Comparison of ENCODE assay signal across 20 cellular contexts in genomic region chr6:33092385-33092784, GRCh38. TPM values are rescaled to one million over a fixed set of nuclear protein-coding genes. Genes with fewer than 3 reads are reported as not detected.
"Had no signal": no experiment of that assay in that cellular context is flagged by ENCODE, and none has a peak within 500 bp of the region (broad histone marks: within the 10 kb centered on the region; RNA-seq: fewer than 3 reads in every experiment).

No MANE protein-coding gene starts in this region.

- H3K9me3 Mint-ChIP-seq: natural killer cell; stimulated activated naive CD8-positive, alpha-beta T cell treated with anti-CD3 and anti-CD28 coated beads, Interleukin-15, Interleukin-2, amounts not matched to agents 100 ng/mL and 50 ng/mL, for 24 hours had no signal

- H3K27ac ChIP-seq: neural progenitor cell, ovary, parathyroid adenoma, psoas muscle, right lobe of liver, sigmoid colon, stomach, thoracic aorta, thyroid gland, tibial nerve, upper lobe of left lung, vagina had no signal

- H3K9ac ChIP-seq: neural progenitor cell, parathyroid adenoma had no signal

- DNase-seq: occipital lobe, ovary, posterior cingulate gyrus, sigmoid colon had no signal

- H3K4me2 ChIP-seq: neural progenitor cell had no signal

- H3K4me3 ChIP-seq: neural progenitor cell, ovary, psoas muscle, right lobe of liver, sigmoid colon, stomach, thoracic aorta, thyroid gland, tibial nerve, upper lobe of left lung, vagina had no signal

- H3K4me3 Mint-ChIP-seq: natural killer cell; nephron; neural progenitor cell; stimulated activated effector memory CD8-positive, alpha-beta T cell treated with anti-CD3 and anti-CD28 coated beads, Interleukin-12 subunit alpha, Interleukin-12 subunit beta, amount 100 ng/mL, for 72 hours; stimulated activated naive CD8-positive, alpha-beta T cell treated with anti-CD3 and anti-CD28 coated beads, Interleukin-15, Interleukin-2, amounts not matched to agents 100 ng/mL and 50 ng/mL, for 24 hours had no signal

- H3K27me3 ChIP-seq: neural progenitor cell, ovary, right lobe of liver, thyroid gland, tibial nerve, upper lobe of left lung, vagina had no signal

- H3K9me3 ChIP-seq: ovary, psoas muscle, right lobe of liver, sigmoid colon, stomach, thoracic aorta, thyroid gland, upper lobe of left lung, vagina had no signal

- H3K79me2 ChIP-seq: parathyroid adenoma had no signal

- H3K4me1 Mint-ChIP-seq: natural killer cell, nephron, neural progenitor cell had no signal

- H3K36me3 ChIP-seq: neural progenitor cell, ovary, right lobe of liver, thoracic aorta, thyroid gland, vagina had no signal

- H2AFZ ChIP-seq: neural progenitor cell, parathyroid adenoma had no signal

- H3K4me1 ChIP-seq: neural progenitor cell, parathyroid adenoma, psoas muscle, right lobe of liver, sigmoid colon, stomach, thyroid gland, tibial nerve, upper lobe of left lung, vagina had no signal

- H3K36me3 Mint-ChIP-seq: neural progenitor cell had no signal

- H3K27ac Mint-ChIP-seq: natural killer cell; nephron; neural progenitor cell; progenitor cell of endocrine pancreas; stimulated activated effector memory CD8-positive, alpha-beta T cell treated with anti-CD3 and anti-CD28 coated beads, Interleukin-12 subunit alpha, Interleukin-12 subunit beta, amount 100 ng/mL, for 72 hours; stimulated activated naive CD8-positive, alpha-beta T cell treated with anti-CD3 and anti-CD28 coated beads, Interleukin-15, Interleukin-2, amounts not matched to agents 100 ng/mL and 50 ng/mL, for 24 hours had no signal

RNA-seq across cellular contexts. Expression of gene HLA-DPA1, which starts 18.9 kb away (rescaled TPM):
- polyA plus RNA-seq: neural cell had no signal
